In genomic region chr12:88444481-88444880, GRCh38 we compare ENCODE assay signal across 19 cellular contexts.
A peak's percentile ranks its signal among the peaks of the same experiment; 100 is the strongest.
DNase-seq lines count a peak whose midpoint lies in the region; ATAC-seq and TF ChIP-seq lines count a peak whose summit lies in the region.
"Had no signal": no experiment of that assay in that cellular context is flagged by ENCODE, and none has a peak within 500 bp of the region (broad histone marks: within the 10 kb centered on the region; RNA-seq: fewer than 3 reads in every experiment).

No MANE protein-coding gene starts in this region.

- no peaks in the 10 kb centered on the region for H3K36me3 ChIP-seq in endodermal cell (ENCODE audit: control insufficient read depth, insufficient read depth, low read length)
- H3K36me3 ChIP-seq: BLaER1 had no signal

- H3K4me3 Mint-ChIP-seq in endodermal cell (no peak overlapping the region), mesothelial cell of epicardium (no peak overlapping the region)
- H3K4me3 Mint-ChIP-seq: B cell; CD4-positive, CD25-positive, alpha-beta regulatory T cell; CD8-positive, alpha-beta T cell had no signal

- 80% methylated on average over 1 of the region's 1 CpG; no CpG with 5 or more reads in 1 of the 2 experiments for WGBS in endodermal cell (ENCODE audit: insufficient coverage in 1 of 2, insufficient read length in 1 of 2), 2 experiments

- H3K36me3 Mint-ChIP-seq in endodermal cell (ENCODE audit: low read depth): no peaks in the 10 kb centered on the region
- H3K36me3 Mint-ChIP-seq in mesothelial cell of epicardium: peaks cover 13% of the 10 kb centered on the region
- H3K36me3 Mint-ChIP-seq: CD4-positive, CD25-positive, alpha-beta regulatory T cell; CD8-positive, alpha-beta T cell had no signal

- H3K27me3 Mint-ChIP-seq in endodermal cell (ENCODE audit: insufficient read depth) (no peaks in the 10 kb centered on the region), mesothelial cell of epicardium (ENCODE audit: low read depth) (no peaks in the 10 kb centered on the region)
- H3K27me3 Mint-ChIP-seq: B cell had no signal

- H3K27ac ChIP-seq in endodermal cell (ENCODE audit: low read depth, low read length): no peak overlapping the region
- H3K27ac ChIP-seq: BLaER1, C4-2B, GM23248 had no signal

- H3K9me3 Mint-ChIP-seq in endodermal cell (peaks cover 6% of the 10 kb centered on the region), mesothelial cell of epicardium (peaks cover 26% of the 10 kb centered on the region)
- H3K9me3 Mint-ChIP-seq: CD8-positive, alpha-beta T cell had no signal

- peak overlapping the region; percentile 5 for H3K27ac Mint-ChIP-seq in endodermal cell
- H3K27ac Mint-ChIP-seq in mesothelial cell of epicardium: peak overlapping the region; percentile 52
- H3K27ac Mint-ChIP-seq: B cell; CD4-positive, CD25-positive, alpha-beta regulatory T cell; CD8-positive, alpha-beta T cell had no signal

- no peaks in the 10 kb centered on the region for H3K4me1 ChIP-seq in endodermal cell (ENCODE audit: control insufficient read depth, insufficient read depth, low read length)
- H3K4me1 ChIP-seq: BLaER1 had no signal

- H3K9ac ChIP-seq in endodermal cell (ENCODE audit: extremely low read depth, low read length, poor library complexity, severe bottlenecking): no peak overlapping the region
- H3K9ac ChIP-seq: BLaER1, GM23248 had no signal

- H3K27me3 ChIP-seq in endodermal cell (ENCODE audit: control insufficient read depth, insufficient read depth, low read length, poor library complexity, severe bottlenecking): no peaks in the 10 kb centered on the region
- H3K27me3 ChIP-seq: BLaER1 had no signal

- H3K4me1 Mint-ChIP-seq in endodermal cell: peaks cover 7% of the 10 kb centered on the region
- peaks cover 15% of the 10 kb centered on the region for H3K4me1 Mint-ChIP-seq in mesothelial cell of epicardium
- H3K4me1 Mint-ChIP-seq: B cell; CD4-positive, CD25-positive, alpha-beta regulatory T cell had no signal

- ATAC-seq in HG03039 (IDR thresholded peaks at IDR 0.05; ENCODE audit: unreplicated experiment): no peak
- ATAC-seq: CD8-positive, alpha-beta T cell; GM12878 had no signal

- no peak for TF ChIP-seq CTCF in endodermal cell (conservative IDR thresholded peaks at IDR 0.05)
- no peak for TF ChIP-seq CTCF in mesothelial cell of epicardium (IDR thresholded peaks at IDR 0.05; ENCODE audit: unreplicated experiment)

- no peaks in the 10 kb centered on the region for H3K9me3 ChIP-seq in endodermal cell (ENCODE audit: control insufficient read depth, low read length)
- H3K9me3 ChIP-seq: BLaER1 had no signal

- H3K4me3 ChIP-seq in endodermal cell (ENCODE audit: low read length): no peak overlapping the region
- H3K4me3 ChIP-seq: BLaER1, GM12878, GM23248 had no signal

- DNase-seq in SK-N-DZ (ENCODE audit: low spot score) (peak; percentile 91), endodermal cell (no peak), mesothelial cell of epicardium (ENCODE audit: low spot score in 2 of 2, unreplicated experiment in 2 of 2) (no peak), AML-193 (lab: John Stamatoyannopoulos, UW) (no peak)
- DNase-seq in activated T-cell treated with anti-CD3 and anti-CD28 coated beads, Interleukin-2, amount 50 U/mL, for 1 hour: no peak
- DNase-seq: CD4-positive, CD25-positive, alpha-beta regulatory T cell; CD8-positive, alpha-beta T cell; DMS 273 treated with DMSO at 0.1 percent for 48 hours; DMS79; EL; GDM1; GM23248; H7; HCEC 1CT had no signal
